Comparison of ENCODE assay signal across 12 cellular contexts in the genomic region with DNA sequence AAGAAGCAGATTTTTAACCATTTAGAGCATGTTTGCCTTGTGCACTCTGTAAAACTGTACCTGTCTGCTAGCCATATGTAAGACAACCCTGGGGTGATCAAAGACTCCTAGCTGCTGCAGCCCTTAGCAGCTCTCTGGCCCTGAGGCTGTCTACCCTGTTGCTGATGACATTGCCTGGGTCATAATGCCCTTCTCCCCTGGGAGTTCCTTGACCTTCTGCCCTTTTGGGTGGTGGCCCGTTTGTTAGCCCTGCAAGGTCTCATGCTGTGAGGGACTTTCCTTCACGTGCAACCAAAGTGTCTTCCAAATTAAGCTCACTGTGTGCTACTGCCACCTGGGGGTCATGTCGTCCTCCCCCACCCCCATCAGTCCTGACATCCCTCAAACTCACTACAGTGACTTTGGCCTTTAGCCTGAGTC. TPM values are rescaled to one million over a fixed set of nuclear protein-coding genes. Genes with fewer than 3 reads are reported as not detected.
DNase-seq lines count a peak whose midpoint lies in the region; ATAC-seq and TF ChIP-seq lines count a peak whose summit lies in the region.
"Had no signal": no experiment of that assay in that cellular context is flagged by ENCODE, and none has a peak within 500 bp of the region (broad histone marks: within the 10 kb centered on the region; RNA-seq: fewer than 3 reads in every experiment).

No MANE protein-coding gene starts in this region.

- no peak overlapping the region for H3K4me3 Mint-ChIP-seq in activated naive CD4-positive, alpha-beta T cell treated with anti-CD3 and anti-CD28 coated beads for 36 hours
- H3K4me3 Mint-ChIP-seq: activated T-helper 17 cell treated with anti-CD3 and anti-CD28 coated beads, Interleukin-2, amount 50 U/mL, for 72 hours had no signal

- no peaks in the 10 kb centered on the region for H3K4me1 ChIP-seq in aorta (ENCODE audit: control insufficient read depth in 1 of 2, insufficient read depth in 2 of 2, low read length in 2 of 2)
- H3K4me1 ChIP-seq in uterus = no peaks in the 10 kb centered on the region

- in situ Hi-C loops in KBM-7 (cut with MboI; ENCODE audit: low pct_unique_long_range_greater_than_20kb, low sequenced_read_pairs) = no loop called here

- peaks cover 16% of the 10 kb centered on the region for H3K27me3 Mint-ChIP-seq in activated naive CD4-positive, alpha-beta T cell treated with anti-CD3 and anti-CD28 coated beads for 36 hours (ENCODE audit: low read depth)

- no peaks in the 10 kb centered on the region for H3K27me3 ChIP-seq in aorta (ENCODE audit: control insufficient read depth in 1 of 2, insufficient read depth in 2 of 2, low read length in 1 of 2)
- H3K27me3 ChIP-seq in uterus = no peaks in the 10 kb centered on the region

- H3K27ac Mint-ChIP-seq in activated naive CD4-positive, alpha-beta T cell treated with anti-CD3 and anti-CD28 coated beads for 36 hours = no peak overlapping the region
- H3K27ac Mint-ChIP-seq: activated T-helper 17 cell treated with anti-CD3 and anti-CD28 coated beads, Interleukin-2, amount 50 U/mL, for 72 hours had no signal

- no peak overlapping the region for H3K27ac ChIP-seq in aorta (ENCODE audit: low read depth in 1 of 2, low read length in 2 of 2)
- no peak overlapping the region for H3K27ac ChIP-seq in uterus

- H3K9me3 Mint-ChIP-seq in activated naive CD4-positive, alpha-beta T cell treated with anti-CD3 and anti-CD28 coated beads for 36 hours = peaks cover 15% of the 10 kb centered on the region

- no peaks in the 10 kb centered on the region for H3K36me3 ChIP-seq in aorta (ENCODE audit: control insufficient read depth in 1 of 2, insufficient read depth in 2 of 2, low read length in 1 of 2)
- no peaks in the 10 kb centered on the region for H3K36me3 ChIP-seq in uterus

- 57 to 65% methylated on average over 3 of the region's 3 CpGs for WGBS in aorta, 2 donors

- no peaks in the 10 kb centered on the region for H3K36me3 Mint-ChIP-seq in activated naive CD4-positive, alpha-beta T cell treated with anti-CD3 and anti-CD28 coated beads for 36 hours (ENCODE audit: low read depth)

- CTCF ChIA-PET in activated naive CD4-positive, alpha-beta T cell treated with anti-CD3 and anti-CD28 coated beads for 36 hours (lab: Charles Lee) = no interaction called here

- H3K9me3 ChIP-seq in aorta (ENCODE audit: control insufficient read depth, low read length) (no peaks in the 10 kb centered on the region), uterus (no peaks in the 10 kb centered on the region)

- no peaks in the 10 kb centered on the region for H3K4me1 Mint-ChIP-seq in activated naive CD4-positive, alpha-beta T cell treated with anti-CD3 and anti-CD28 coated beads for 36 hours (ENCODE audit: low read depth)
- H3K4me1 Mint-ChIP-seq: activated T-helper 17 cell treated with anti-CD3 and anti-CD28 coated beads, Interleukin-2, amount 50 U/mL, for 72 hours had no signal

- H3K4me3 ChIP-seq in fibroblast of mammary gland (ENCODE audit: control insufficient read depth, low read depth, low read length) (no peak overlapping the region), aorta (ENCODE audit: low read length in 2 of 2) (no peak overlapping the region), uterus (no peak overlapping the region)

- TF ChIP-seq CTCF in fibroblast of mammary gland (conservative IDR thresholded peaks at IDR 0.05; ENCODE audit: control insufficient read depth, insufficient read depth, low read depth, low read length) (peak; percentile 29), uterus (IDR thresholded peaks at IDR 0.05) (no peak)

- peak; percentile 31 for ATAC-seq in aorta (ENCODE audit: low FRiP score)
- ATAC-seq in GM21381 (IDR thresholded peaks at IDR 0.05; ENCODE audit: unreplicated experiment) = no peak
- ATAC-seq: activated T-helper 17 cell treated with anti-CD3 and anti-CD28 coated beads, Interleukin-2, amount 50 U/mL, for 72 hours had no signal

- DNase-seq in activated naive CD4-positive, alpha-beta T cell treated with anti-CD3 and anti-CD28 coated beads for 36 hours = peak; percentile 5
- no peak for DNase-seq in activated naive CD4-positive, alpha-beta T cell (lab: John Stamatoyannopoulos, UW)
- DNase-seq in KBM-7 (peak; percentile 42), fibroblast of mammary gland (ENCODE audit: low read depth) (no peak), aorta (no peak), uterus (no peak), DMS114 treated with DMSO at 0.1 percent for 48 hours (lab: John Stamatoyannopoulos, UW; ENCODE audit: unreplicated experiment) (no peak)
- DNase-seq: ACHN, cerebellar nuclear complex, NCI-H1092 treated with DMSO at 0.1 percent for 48 hours had no signal

- no peak for TF ChIP-seq POLR2A in uterus (IDR thresholded peaks at IDR 0.05)

- intact Hi-C loops in activated naive CD4-positive, alpha-beta T cell treated with anti-CD3 and anti-CD28 coated beads for 36 hours (cut with micrococcal nuclease) = no loop called here
- intact Hi-C loops in aorta (cut with DNase I) (loop anchor here (10.0 kb wide), 1 partner anchor 1111 kb away; no protein-coding TSS in a partner anchor), uterus (cut with DNase I; ENCODE audit: low total_unique reads) (no loop called here)

RNA-seq across cellular contexts. Expression of a gene that starts 7.4 kb away (rescaled TPM):
- total RNA-seq in activated naive CD4-positive, alpha-beta T cell treated with anti-CD3 and anti-CD28 coated beads for 36 hours = not detected
- total RNA-seq in aorta (10 to 100 TPM; 32.4 to 37.4 TPM), uterus (10 to 100 TPM in 2 of 4 donors, 1 to 10 TPM in 2; 6.7 to 67.2 (median 11.1) TPM)
- polyA plus RNA-seq in aorta = 1 to 10 TPM; 5.0 to 5.5 TPM
- total RNA-seq: activated T-helper 17 cell treated with anti-CD3 and anti-CD28 coated beads, Interleukin-2, amount 50 U/mL, for 72 hours had no signal

Comparison
In these comparisons a context has a peak if more than half of its experiments do, and no peak if none do; other contexts are left out.
1. DNase-seq: peak in activated naive CD4-positive, alpha-beta T cell treated with anti-CD3 and anti-CD28 coated beads for 36 hours (single experiment) and KBM-7 (single experiment); none in activated naive CD4-positive, alpha-beta T cell (0 of 4), fibroblast of mammary gland (single experiment), aorta (0 of 2), uterus (0 of 2) and DMS114 treated with DMSO at 0.1 percent for 48 hours (single experiment).
2. RNA of a gene that starts 7.4 kb away (total RNA-seq): 32.4 to 37.4 TPM in aorta and 6.7 to 67.2 TPM in uterus; not detected in activated naive CD4-positive, alpha-beta T cell treated with anti-CD3 and anti-CD28 coated beads for 36 hours; every median in the first group is over 4 times any median in the second.
3. intact Hi-C loops: an anchor here in aorta (10.0 kb wide); none called in activated naive CD4-positive, alpha-beta T cell treated with anti-CD3 and anti-CD28 coated beads for 36 hours and uterus.